ENCODE assay signal across 14 cellular contexts in genomic region chr5:58241383-58241782, GRCh38.
DNase-seq lines count a peak whose midpoint lies in the region; ATAC-seq and TF ChIP-seq lines count a peak whose summit lies in the region.
"Had no signal": no experiment of that assay in that cellular context is flagged by ENCODE, and none has a peak within 500 bp of the region (broad histone marks: within the 10 kb centered on the region; RNA-seq: fewer than 3 reads in every experiment).

No MANE protein-coding gene starts in this region.

- no TSS peak for BruUV-seq in HCT116 (replicated peaks; lab: Mats Ljungman, UMichigan)

- no peaks in the 10 kb centered on the region for H3K36me3 Mint-ChIP-seq in activated CD8-positive, alpha-beta memory T cell treated with anti-CD3 and anti-CD28 coated beads, Interleukin-2, amount 10 ng/mL, durations not matched to agents 7 days and 5 days
- H3K36me3 Mint-ChIP-seq: stimulated activated memory B cell treated with anti-CD40 and anti-IgM and Interleukin-4, amounts not matched to agents 10 μg/mL and 1 μg/mL and 100 μg/mL, for 72 hours had no signal

- H3K9ac ChIP-seq in HCT116 (ENCODE audit: low read length) = no peak overlapping the region

- H3K4me3 ChIP-seq in HCT116 (replicated peaks in 1 of 2; ENCODE audit: low read depth in 1 of 2, low read length in 2 of 2) = no peak overlapping the region
- no peak overlapping the region for H3K4me3 ChIP-seq in brain microvascular endothelial cell (ENCODE audit: low read depth, low read length)
- H3K4me3 ChIP-seq in right cardiac atrium (ENCODE audit: low read length) = no peak overlapping the region
- H3K4me3 ChIP-seq: prostate gland had no signal

- no peaks in the 10 kb centered on the region for H4K20me1 ChIP-seq in HCT116 (ENCODE audit: insufficient read depth)

- no peaks in the 10 kb centered on the region for H3K9me3 Mint-ChIP-seq in activated CD8-positive, alpha-beta memory T cell treated with anti-CD3 and anti-CD28 coated beads, Interleukin-2, amount 10 ng/mL, durations not matched to agents 7 days and 5 days (ENCODE audit: low read depth)
- H3K9me3 Mint-ChIP-seq: stimulated activated memory B cell treated with anti-CD40 and anti-IgM and Interleukin-4, amounts not matched to agents 10 μg/mL and 1 μg/mL and 100 μg/mL, for 72 hours had no signal

- H3K27me3 Mint-ChIP-seq in activated CD8-positive, alpha-beta memory T cell treated with anti-CD3 and anti-CD28 coated beads, Interleukin-2, amount 10 ng/mL, durations not matched to agents 7 days and 5 days = no peaks in the 10 kb centered on the region
- H3K27me3 Mint-ChIP-seq: stimulated activated memory B cell treated with anti-CD40 and anti-IgM and Interleukin-4, amounts not matched to agents 10 μg/mL and 1 μg/mL and 100 μg/mL, for 72 hours had no signal

- H3K4me3 Mint-ChIP-seq in activated CD8-positive, alpha-beta memory T cell treated with anti-CD3 and anti-CD28 coated beads, Interleukin-2, amount 10 ng/mL, durations not matched to agents 7 days and 5 days = no peak overlapping the region
- H3K4me3 Mint-ChIP-seq: stimulated activated memory B cell treated with anti-CD40 and anti-IgM and Interleukin-4, amounts not matched to agents 10 μg/mL and 1 μg/mL and 100 μg/mL, for 72 hours had no signal

- in situ Hi-C loops in brain microvascular endothelial cell (cut with HindIII; ENCODE audit: low pct_ligation_motif_present, low sequenced_read_pairs) = no loop called here

- no peak overlapping the region for H3K27ac Mint-ChIP-seq in activated CD8-positive, alpha-beta memory T cell treated with anti-CD3 and anti-CD28 coated beads, Interleukin-2, amount 10 ng/mL, durations not matched to agents 7 days and 5 days
- H3K27ac Mint-ChIP-seq: stimulated activated memory B cell treated with anti-CD40 and anti-IgM and Interleukin-4, amounts not matched to agents 10 μg/mL and 1 μg/mL and 100 μg/mL, for 72 hours had no signal

- no peaks in the 10 kb centered on the region for H3K9me3 ChIP-seq in HCT116 (ENCODE audit: control insufficient read depth in 1 of 2, insufficient read depth in 1 of 2, low read depth in 1 of 2, low read length in 2 of 2)
- H3K9me3 ChIP-seq in right cardiac atrium (ENCODE audit: control insufficient read depth, low read length) = no peaks in the 10 kb centered on the region
- H3K9me3 ChIP-seq: prostate gland had no signal

- DNase-seq in HCT116 (ENCODE audit: low read depth, low spot score) = no peak
- DNase-seq in brain microvascular endothelial cell = no peak
- DNase-seq in right cardiac atrium = peak in 2 of 3 donors; percentile 44
- peak; percentile 96 for DNase-seq in pulmonary artery endothelial cell (ENCODE audit: low read depth, low spot score)
- DNase-seq in HUDEP-2 (lab: John Stamatoyannopoulos, UW; ENCODE audit: unreplicated experiment in 76 of 76) = no peak
- DNase-seq in NCI-H524 (lab: John Stamatoyannopoulos, UW) = no peak
- no peak for DNase-seq in nucleus accumbens (lab: John Stamatoyannopoulos, UW)
- no peak for DNase-seq in activated CD8-positive, alpha-beta memory T cell treated with anti-CD3 and anti-CD28 coated beads, Interleukin-2, amount 10 ng/mL, durations not matched to agents 7 days and 5 days
- DNase-seq: activated CD4-positive, alpha-beta T cell treated with anti-CD3 and anti-CD28 coated beads, Interleukin-2, amount 50 U/mL, for 48 hours; NCI-H1092; NCI-H345; stimulated activated CD4-positive, alpha-beta T cell treated with anti-CD3 and anti-CD28 coated beads, Interleukin-2, amount 100 ng/mL, for 48 hours had no signal

- H3K4me1 ChIP-seq in HCT116 (ENCODE audit: control insufficient read depth in 1 of 2, insufficient read depth in 2 of 2, low read length in 2 of 2) = peaks cover 0 to 16% of the 10 kb centered on the region in 2 experiments; a peak in 2 of 4 replicates
- H3K4me1 ChIP-seq in right cardiac atrium (ENCODE audit: control insufficient read depth, insufficient read depth, low read length) = peaks cover 6% of the 10 kb centered on the region
- H3K4me1 ChIP-seq: prostate gland had no signal

- H3K27ac ChIP-seq in HCT116 (ENCODE audit: low read depth, low read length) (no peak overlapping the region), brain microvascular endothelial cell (peak overlapping the region; percentile 16), right cardiac atrium (ENCODE audit: low read length) (peak overlapping the region; percentile 54)
- H3K27ac ChIP-seq: prostate gland had no signal

- 70% methylated on average over 3 of the region's 3 CpGs for WGBS in right cardiac atrium

- H3K79me2 ChIP-seq in HCT116 (ENCODE audit: insufficient read depth, low read length) = no peaks in the 10 kb centered on the region

- H2AFZ ChIP-seq in HCT116 (ENCODE audit: low read depth, low read length, poor library complexity, severe bottlenecking) = peak overlapping the region; percentile 4

- H3K27me3 ChIP-seq in HCT116 (ENCODE audit: insufficient read depth, low read length) (no peaks in the 10 kb centered on the region), brain microvascular endothelial cell (replicated peaks) (no peaks in the 10 kb centered on the region), right cardiac atrium (ENCODE audit: control insufficient read depth, insufficient read depth) (no peaks in the 10 kb centered on the region)

- CTCF ChIA-PET in HCT116 (lab: Charles Lee) = no interaction called here
- CTCF ChIA-PET in activated CD8-positive, alpha-beta memory T cell treated with anti-CD3 and anti-CD28 coated beads, Interleukin-2, amount 10 ng/mL, durations not matched to agents 7 days and 5 days (lab: Charles Lee) = no interaction called here

- no peaks in the 10 kb centered on the region for H3K36me3 ChIP-seq in HCT116 (ENCODE audit: control insufficient read depth in 1 of 2, insufficient read depth in 2 of 2, low read length in 2 of 2)
- H3K36me3 ChIP-seq in brain microvascular endothelial cell (replicated peaks) = no peaks in the 10 kb centered on the region
- H3K36me3 ChIP-seq: prostate gland had no signal

- TF ChIP-seq RAD21 in HCT116 (IDR thresholded peaks at IDR 0.05; ENCODE audit: low read depth) = no peak

- H3K4me2 ChIP-seq in HCT116 (ENCODE audit: low read length) = no peak overlapping the region

- no peak for TF ChIP-seq CTCF in HCT116 (IDR thresholded peaks at IDR 0.05 in 2 of 3, conservative IDR thresholded peaks at IDR 0.05 in 1 of 3; ENCODE audit: borderline replicate concordance in 1 of 3, insufficient read depth in 1 of 3, low read depth in 2 of 3, low read length in 2 of 3)
- TF ChIP-seq CTCF in brain microvascular endothelial cell (IDR thresholded peaks at IDR 0.05; ENCODE audit: low read depth, low read length, missing control alignments) = no peak

- RAD21 ChIA-PET in HCT116 (lab: Charles Lee; ENCODE audit: low non-redundant PET in 1 of 2, low total read pairs in 2 of 2, uncharacterized antibody in 2 of 2, unreplicated experiment in 2 of 2) = no interaction called here

- no peak for ATAC-seq in HCT116
- ATAC-seq in right cardiac atrium = peak; percentile 90 to 98
- no peak for ATAC-seq in activated CD8-positive, alpha-beta memory T cell treated with anti-CD3 and anti-CD28 coated beads, Interleukin-2, amount 10 ng/mL, durations not matched to agents 7 days and 5 days
- ATAC-seq: stimulated activated memory B cell treated with anti-CD40 and anti-IgM and Interleukin-4, amounts not matched to agents 10 μg/mL and 1 μg/mL and 100 μg/mL, for 72 hours had no signal

- TF ChIP-seq POLR2A in HCT116 (IDR thresholded peaks at IDR 0.05; ENCODE audit: borderline replicate concordance, extremely low read depth, insufficient read depth, insufficient read length) = no peak

- POLR2A ChIA-PET in HCT116 (lab: Charles Lee) = no interaction called here

- intact Hi-C loops in HCT116 (cut with micrococcal nuclease) (no loop called here), right cardiac atrium (cut with DNase I) (no loop called here)

- no peaks in the 10 kb centered on the region for H3K9me2 ChIP-seq in HCT116 (ENCODE audit: insufficient read depth)

- H3K4me1 Mint-ChIP-seq in activated CD8-positive, alpha-beta memory T cell treated with anti-CD3 and anti-CD28 coated beads, Interleukin-2, amount 10 ng/mL, durations not matched to agents 7 days and 5 days = no peaks in the 10 kb centered on the region
- H3K4me1 Mint-ChIP-seq: stimulated activated memory B cell treated with anti-CD40 and anti-IgM and Interleukin-4, amounts not matched to agents 10 μg/mL and 1 μg/mL and 100 μg/mL, for 72 hours had no signal

TF ChIP-seq in HCT116, 20 proteins besides CTCF, POLR2A, EP300 and RAD21:
- TF ChIP-seq ZNF274 (IDR thresholded peaks at IDR 0.05; ENCODE audit: low read depth, low read length) (no peak), FOSL1 (IDR thresholded peaks at IDR 0.05; ENCODE audit: low read depth) (no peak), ZBTB33 (IDR thresholded peaks at IDR 0.05; ENCODE audit: extremely low read depth, insufficient replicate concordance, low read length) (no peak), ATF3 (IDR thresholded peaks at IDR 0.05) (no peak), EZH2phosphoT487 (IDR thresholded peaks at IDR 0.05; ENCODE audit: borderline replicate concordance) (no peak), ELF1 (IDR thresholded peaks at IDR 0.05; ENCODE audit: borderline replicate concordance, low read depth) (no peak), SP1 (IDR thresholded peaks at IDR 0.05; ENCODE audit: low read depth) (no peak), EGR1 (IDR thresholded peaks at IDR 0.05; ENCODE audit: low read depth) (no peak)

Comparison
In these comparisons a context has a peak if more than half of its experiments do, and no peak if none do; other contexts are left out.
1. ATAC-seq: peak in right cardiac atrium (2 of 2); none in HCT116 (single experiment) and activated CD8-positive, alpha-beta memory T cell treated with anti-CD3 and anti-CD28 coated beads, Interleukin-2, amount 10 ng/mL, durations not matched to agents 7 days and 5 days (single experiment).
2. DNase-seq: peak in right cardiac atrium (2 of 3) and pulmonary artery endothelial cell (single experiment); none in HCT116 (single experiment), brain microvascular endothelial cell (single experiment), HUDEP-2 (0 of 76), NCI-H524 (0 of 2), nucleus accumbens (0 of 56) and activated CD8-positive, alpha-beta memory T cell treated with anti-CD3 and anti-CD28 coated beads, Interleukin-2, amount 10 ng/mL, durations not matched to agents 7 days and 5 days (single experiment).